15 cellular contexts compared by ENCODE assay signal in genomic region chr9:93459432-93459847, GRCh38. TPM values are rescaled to one million over a fixed set of nuclear protein-coding genes. Genes with fewer than 3 reads are reported as not detected.
DNase-seq lines count a peak whose midpoint lies in the region; ATAC-seq and TF ChIP-seq lines count a peak whose summit lies in the region.
"Had no signal": no experiment of that assay in that cellular context is flagged by ENCODE, and none has a peak within 500 bp of the region (broad histone marks: within the 10 kb centered on the region; RNA-seq: fewer than 3 reads in every experiment).

No MANE protein-coding gene starts in this region.

- no peaks in the 10 kb centered on the region for H3K9me3 Mint-ChIP-seq in activated naive CD8-positive, alpha-beta T cell (ENCODE audit: low read depth)
- no peaks in the 10 kb centered on the region for H3K9me3 Mint-ChIP-seq in activated naive CD8-positive, alpha-beta T cell treated with anti-CD3 and anti-CD28 coated beads for 36 hours
- H3K9me3 Mint-ChIP-seq in type B pancreatic cell = no peaks in the 10 kb centered on the region
- H3K9me3 Mint-ChIP-seq: activated CD4-positive, alpha-beta T cell treated with anti-CD3 and anti-CD28 coated beads, Interleukin-2, amount 10 ng/mL, durations not matched to agents 7 days and 5 days; activated naive CD4-positive, alpha-beta T cell treated with anti-CD3 and anti-CD28 coated beads, Interleukin-2, amount 10 ng/mL, durations not matched to agents 7 days and 5 days had no signal

- no peaks in the 10 kb centered on the region for H3K9me3 ChIP-seq in SJCRH30 (replicated peaks)
- H3K9me3 ChIP-seq: mucosa of descending colon, Peyer's patch had no signal

- peak overlapping the region; percentile 24 for H3K4me3 Mint-ChIP-seq in activated naive CD8-positive, alpha-beta T cell
- no peak overlapping the region for H3K4me3 Mint-ChIP-seq in activated naive CD8-positive, alpha-beta T cell treated with anti-CD3 and anti-CD28 coated beads for 36 hours
- H3K4me3 Mint-ChIP-seq in type B pancreatic cell = no peak overlapping the region
- H3K4me3 Mint-ChIP-seq: activated CD4-positive, alpha-beta T cell treated with anti-CD3 and anti-CD28 coated beads, Interleukin-2, amount 10 ng/mL, durations not matched to agents 7 days and 5 days; activated naive CD4-positive, alpha-beta T cell treated with anti-CD3 and anti-CD28 coated beads, Interleukin-2, amount 10 ng/mL, durations not matched to agents 7 days and 5 days had no signal

- H3K36me3 ChIP-seq in SJCRH30 = peaks cover 11% of the 10 kb centered on the region
- H3K36me3 ChIP-seq: cardiac muscle cell, Peyer's patch had no signal

- no peaks in the 10 kb centered on the region for H3K27me3 ChIP-seq in SJCRH30
- H3K27me3 ChIP-seq: cardiac muscle cell, Peyer's patch had no signal

- TF ChIP-seq CTCF in type B pancreatic cell (conservative IDR thresholded peaks at IDR 0.05) = no peak

- H3K4me1 ChIP-seq in SJCRH30 = peaks cover 9% of the 10 kb centered on the region; the same call in 1 of the 2 replicates

- H3K27ac Mint-ChIP-seq in activated naive CD8-positive, alpha-beta T cell = no peak overlapping the region
- no peak overlapping the region for H3K27ac Mint-ChIP-seq in activated naive CD8-positive, alpha-beta T cell treated with anti-CD3 and anti-CD28 coated beads for 36 hours
- peak overlapping the region; percentile 28 for H3K27ac Mint-ChIP-seq in type B pancreatic cell
- H3K27ac Mint-ChIP-seq: activated CD4-positive, alpha-beta T cell treated with anti-CD3 and anti-CD28 coated beads, Interleukin-2, amount 10 ng/mL, durations not matched to agents 7 days and 5 days; activated naive CD4-positive, alpha-beta T cell treated with anti-CD3 and anti-CD28 coated beads, Interleukin-2, amount 10 ng/mL, durations not matched to agents 7 days and 5 days had no signal

- DNase-seq in activated naive CD8-positive, alpha-beta T cell treated with anti-CD3 and anti-CD28 coated beads for 36 hours = no peak
- DNase-seq in SJCRH30 (peak; percentile 32 to 55), left cardiac atrium (no peak), type B pancreatic cell (ENCODE audit: extremely low spot score, unreplicated experiment) (no peak), NCI-H1105 treated with DMSO at 0.1 percent for 48 hours (lab: John Stamatoyannopoulos, UW) (no peak), NCI-H2081 treated with DMSO at 0.1 percent for 48 hours (lab: John Stamatoyannopoulos, UW) (no peak), caudate nucleus (lab: John Stamatoyannopoulos, UW) (no peak)
- DNase-seq: activated CD4-positive, alpha-beta T cell treated with anti-CD3 and anti-CD28 coated beads, Interleukin-2, amount 10 ng/mL, durations not matched to agents 7 days and 5 days; activated naive CD4-positive, alpha-beta T cell treated with anti-CD3 and anti-CD28 coated beads, Interleukin-2, amount 10 ng/mL, durations not matched to agents 7 days and 5 days; mucosa of descending colon; NCI-H1092; NCI-H524; Peyer's patch had no signal

- intact Hi-C loops in left cardiac atrium (cut with DNase I) = loop anchor here in 1 of 2 donors (10.0 kb wide), 1 partner anchor 115 kb away; the partner anchor contains the start of gene PHF2

- no peak overlapping the region for H3K4me3 ChIP-seq in SJCRH30
- H3K4me3 ChIP-seq: cardiac muscle cell, mucosa of descending colon, Peyer's patch had no signal

- H3K27me3 Mint-ChIP-seq in activated naive CD8-positive, alpha-beta T cell = no peaks in the 10 kb centered on the region
- H3K27me3 Mint-ChIP-seq in activated naive CD8-positive, alpha-beta T cell treated with anti-CD3 and anti-CD28 coated beads for 36 hours = no peaks in the 10 kb centered on the region
- H3K27me3 Mint-ChIP-seq in type B pancreatic cell = no peaks in the 10 kb centered on the region
- H3K27me3 Mint-ChIP-seq: activated CD4-positive, alpha-beta T cell treated with anti-CD3 and anti-CD28 coated beads, Interleukin-2, amount 10 ng/mL, durations not matched to agents 7 days and 5 days; activated naive CD4-positive, alpha-beta T cell treated with anti-CD3 and anti-CD28 coated beads, Interleukin-2, amount 10 ng/mL, durations not matched to agents 7 days and 5 days had no signal

- H3K27ac ChIP-seq in SJCRH30 (no peak overlapping the region), caudate nucleus (ENCODE audit: low read depth, low read length) (no peak overlapping the region)
- H3K27ac ChIP-seq: cardiac muscle cell, Peyer's patch had no signal

- peak; percentile 73 to 75 for ATAC-seq in left cardiac atrium

- peaks cover 87% of the 10 kb centered on the region for H3K4me1 Mint-ChIP-seq in activated naive CD8-positive, alpha-beta T cell (ENCODE audit: low read depth)
- peaks cover 75% of the 10 kb centered on the region for H3K4me1 Mint-ChIP-seq in activated naive CD8-positive, alpha-beta T cell treated with anti-CD3 and anti-CD28 coated beads for 36 hours
- peaks cover 53% of the 10 kb centered on the region for H3K4me1 Mint-ChIP-seq in type B pancreatic cell (ENCODE audit: unreplicated experiment)

- H3K36me3 Mint-ChIP-seq in activated naive CD8-positive, alpha-beta T cell = peaks cover 18% of the 10 kb centered on the region
- peaks cover 37% of the 10 kb centered on the region for H3K36me3 Mint-ChIP-seq in activated naive CD8-positive, alpha-beta T cell treated with anti-CD3 and anti-CD28 coated beads for 36 hours
- peaks cover 16% of the 10 kb centered on the region for H3K36me3 Mint-ChIP-seq in type B pancreatic cell

RNA-seq across cellular contexts. Expression of gene FAM120AOS, which starts 6.1 kb away (rescaled TPM):
- 10 to 100 TPM; 46.1 to 46.5 TPM for total RNA-seq in activated naive CD8-positive, alpha-beta T cell treated with anti-CD3 and anti-CD28 coated beads for 36 hours
- 41.7 and 43.2 TPM in 2 replicates for total RNA-seq in SJCRH30 (2014; rRNA removed; shearing (Covaris generic))
- 10 to 100 TPM; 34.5 to 34.7 TPM for total RNA-seq in left cardiac atrium
- 42.1 and 46.7 TPM in 2 replicates for total RNA-seq in type B pancreatic cell (ENCODE audit: low replicate concordance)

RNA-seq across cellular contexts. Expression of gene FAM120A, which starts 8.0 kb away (rescaled TPM):
- total RNA-seq in activated naive CD8-positive, alpha-beta T cell treated with anti-CD3 and anti-CD28 coated beads for 36 hours = 100 to 1,000 TPM; 121 TPM
- total RNA-seq in SJCRH30 (2014; rRNA removed; shearing (Covaris generic)) = 80.2 and 85.7 TPM in 2 replicates
- 10 to 100 TPM; 79.6 to 79.7 TPM for total RNA-seq in left cardiac atrium
- total RNA-seq in type B pancreatic cell (ENCODE audit: low replicate concordance) = 72.5 and 89.4 TPM in 2 replicates

Comparison
In these comparisons a context has a peak if more than half of its experiments do, and no peak if none do; other contexts are left out.
1. DNase-seq: peak in SJCRH30 (2 of 2); none in activated naive CD8-positive, alpha-beta T cell treated with anti-CD3 and anti-CD28 coated beads for 36 hours (single experiment), left cardiac atrium (single experiment), type B pancreatic cell (single experiment), NCI-H1105 treated with DMSO at 0.1 percent for 48 hours (single experiment), NCI-H2081 treated with DMSO at 0.1 percent for 48 hours (single experiment) and caudate nucleus (0 of 61).